In genomic region chr3:4899654-4900236, GRCh38 we compare ENCODE assay signal across 14 cellular contexts.
DNase-seq lines count a peak whose midpoint lies in the region; ATAC-seq lines count a peak whose summit lies in the region.
"Had no signal": no experiment of that assay in that cellular context is flagged by ENCODE, and none has a peak within 500 bp of the region (broad histone marks: within the 10 kb centered on the region; RNA-seq: fewer than 3 reads in every experiment).

No MANE protein-coding gene starts in this region.

- no peaks in the 10 kb centered on the region for H3K27me3 Mint-ChIP-seq in activated T-cell treated with anti-CD3 and anti-CD28 coated beads, Interleukin-2, amount 50 U/mL, for 72 hours (ENCODE audit: low read depth)
- no peaks in the 10 kb centered on the region for H3K27me3 Mint-ChIP-seq in activated T-helper 2 cell treated with anti-CD3 and anti-CD28 coated beads, Interferon-gamma antibody, Interleukin-2, Interleukin-4, amounts not matched to agents 10 μg/mL and 5 μg/mL and 100 μg/mL, durations not matched to agents 14 hours and 24 hours and 36 hours (ENCODE audit: low read depth)
- peaks cover 0 to 5% (median 0%) of the 10 kb centered on the region in 3 donors for H3K27me3 Mint-ChIP-seq in immature natural killer cell (ENCODE audit: low read depth in 3 of 3)
- H3K27me3 Mint-ChIP-seq in stimulated activated naive CD8-positive, alpha-beta T cell treated with anti-CD3 and anti-CD28 coated beads, Interleukin-15, amount 100 ng/mL, for 72 hours, result no peaks in the 10 kb centered on the region
- H3K27me3 Mint-ChIP-seq: activated CD8-positive, alpha-beta T cell treated with anti-CD3 and anti-CD28 coated beads for 36 hours; central memory CD8-positive, alpha-beta T cell had no signal

- intact Hi-C loops in activated T-helper 2 cell treated with anti-CD3 and anti-CD28 coated beads, Interferon-gamma antibody, Interleukin-2, Interleukin-4, amounts not matched to agents 10 μg/mL and 5 μg/mL and 100 μg/mL, durations not matched to agents 14 hours and 24 hours and 36 hours (cut with micrococcal nuclease), result loop anchor here (1.0 to 2.0 kb wide), 3 partner anchors 68 to 123 kb away; no protein-coding TSS in a partner anchor

- H3K4me3 Mint-ChIP-seq in activated T-cell treated with anti-CD3 and anti-CD28 coated beads, Interleukin-2, amount 50 U/mL, for 72 hours, result peak overlapping the region; percentile 57 to 75
- peak overlapping the region; percentile 61 for H3K4me3 Mint-ChIP-seq in activated T-helper 2 cell treated with anti-CD3 and anti-CD28 coated beads, Interferon-gamma antibody, Interleukin-2, Interleukin-4, amounts not matched to agents 10 μg/mL and 5 μg/mL and 100 μg/mL, durations not matched to agents 14 hours and 24 hours and 36 hours (ENCODE audit: low read depth)
- H3K4me3 Mint-ChIP-seq in immature natural killer cell, result no peak overlapping the region
- H3K4me3 Mint-ChIP-seq in stimulated activated naive CD8-positive, alpha-beta T cell treated with anti-CD3 and anti-CD28 coated beads, Interleukin-15, amount 100 ng/mL, for 72 hours, result no peak overlapping the region
- H3K4me3 Mint-ChIP-seq: activated CD8-positive, alpha-beta T cell treated with anti-CD3 and anti-CD28 coated beads for 36 hours; central memory CD8-positive, alpha-beta T cell had no signal

- peak overlapping the region; percentile 72 for H3K27ac Mint-ChIP-seq in activated T-cell treated with anti-CD3 and anti-CD28 coated beads, Interleukin-2, amount 50 U/mL, for 72 hours
- H3K27ac Mint-ChIP-seq in activated T-helper 2 cell treated with anti-CD3 and anti-CD28 coated beads, Interferon-gamma antibody, Interleukin-2, Interleukin-4, amounts not matched to agents 10 μg/mL and 5 μg/mL and 100 μg/mL, durations not matched to agents 14 hours and 24 hours and 36 hours, result peak overlapping the region; percentile 94
- H3K27ac Mint-ChIP-seq in immature natural killer cell, result peak overlapping the region in 4 of 6 donors; percentile 77 to 91 (median 84)
- H3K27ac Mint-ChIP-seq in stimulated activated naive CD8-positive, alpha-beta T cell treated with anti-CD3 and anti-CD28 coated beads, Interleukin-15, amount 100 ng/mL, for 72 hours, result peak overlapping the region; percentile 47 to 54

- ATAC-seq in activated T-cell treated with anti-CD3 and anti-CD28 coated beads, Interleukin-2, amount 50 U/mL, for 72 hours (replicated peaks in 1 of 2), result no peak
- ATAC-seq in stimulated activated naive CD8-positive, alpha-beta T cell treated with anti-CD3 and anti-CD28 coated beads, Interleukin-15, amount 100 ng/mL, for 72 hours, result no peak
- no peak for ATAC-seq in left lobe of liver
- ATAC-seq: Right ventricle myocardium inferior had no signal

- no peak for DNase-seq in activated T-cell treated with anti-CD3 and anti-CD28 coated beads, Interleukin-2, amount 50 U/mL, for 72 hours
- no peak for DNase-seq in activated T-cell treated with anti-CD3 and anti-CD28 coated beads, Interleukin-2, amount 50 U/mL, for 1 hour
- DNase-seq in activated T-helper 2 cell treated with anti-CD3 and anti-CD28 coated beads, Interferon-gamma antibody, Interleukin-2, Interleukin-4, amounts not matched to agents 10 μg/mL and 5 μg/mL and 100 μg/mL, durations not matched to agents 14 hours and 24 hours and 36 hours (ENCODE audit: low spot score), result no peak
- DNase-seq in immature natural killer cell (no peak), NCI-H226 (no peak), AG08396 (ENCODE audit: low spot score) (no peak), left lobe of liver (ENCODE audit: low spot score) (no peak)
- no peak for DNase-seq in stimulated activated naive CD8-positive, alpha-beta T cell treated with anti-CD3 and anti-CD28 coated beads, Interleukin-15, amount 100 ng/mL, for 72 hours
- DNase-seq: activated naive CD4-positive, alpha-beta T cell; KBM-7; NCI-H1105 treated with DMSO at 0.1 percent for 48 hours had no signal

- no peaks in the 10 kb centered on the region for H3K9me3 Mint-ChIP-seq in activated T-cell treated with anti-CD3 and anti-CD28 coated beads, Interleukin-2, amount 50 U/mL, for 72 hours
- no peaks in the 10 kb centered on the region for H3K9me3 Mint-ChIP-seq in activated T-helper 2 cell treated with anti-CD3 and anti-CD28 coated beads, Interferon-gamma antibody, Interleukin-2, Interleukin-4, amounts not matched to agents 10 μg/mL and 5 μg/mL and 100 μg/mL, durations not matched to agents 14 hours and 24 hours and 36 hours
- H3K9me3 Mint-ChIP-seq in immature natural killer cell, result no peaks in the 10 kb centered on the region
- peaks cover 0 to 5% of the 10 kb centered on the region in 2 donors for H3K9me3 Mint-ChIP-seq in stimulated activated naive CD8-positive, alpha-beta T cell treated with anti-CD3 and anti-CD28 coated beads, Interleukin-15, amount 100 ng/mL, for 72 hours
- H3K9me3 Mint-ChIP-seq: activated CD8-positive, alpha-beta T cell treated with anti-CD3 and anti-CD28 coated beads for 36 hours; central memory CD8-positive, alpha-beta T cell had no signal

- peaks cover 74% of the 10 kb centered on the region for H3K4me1 Mint-ChIP-seq in activated T-cell treated with anti-CD3 and anti-CD28 coated beads, Interleukin-2, amount 50 U/mL, for 72 hours (ENCODE audit: low read depth)
- peaks cover 89% of the 10 kb centered on the region for H3K4me1 Mint-ChIP-seq in activated T-helper 2 cell treated with anti-CD3 and anti-CD28 coated beads, Interferon-gamma antibody, Interleukin-2, Interleukin-4, amounts not matched to agents 10 μg/mL and 5 μg/mL and 100 μg/mL, durations not matched to agents 14 hours and 24 hours and 36 hours (ENCODE audit: low read depth)
- peaks cover 38 to 56% of the 10 kb centered on the region in 2 donors for H3K4me1 Mint-ChIP-seq in immature natural killer cell
- H3K4me1 Mint-ChIP-seq in stimulated activated naive CD8-positive, alpha-beta T cell treated with anti-CD3 and anti-CD28 coated beads, Interleukin-15, amount 100 ng/mL, for 72 hours, result peaks cover 77% of the 10 kb centered on the region

- H3K36me3 Mint-ChIP-seq in activated T-cell treated with anti-CD3 and anti-CD28 coated beads, Interleukin-2, amount 50 U/mL, for 72 hours (ENCODE audit: insufficient read depth in 2 of 2), result peaks cover 2 to 3% of the 10 kb centered on the region in 2 donors
- H3K36me3 Mint-ChIP-seq in activated T-helper 2 cell treated with anti-CD3 and anti-CD28 coated beads, Interferon-gamma antibody, Interleukin-2, Interleukin-4, amounts not matched to agents 10 μg/mL and 5 μg/mL and 100 μg/mL, durations not matched to agents 14 hours and 24 hours and 36 hours (ENCODE audit: low read depth), result peaks cover 16% of the 10 kb centered on the region
- H3K36me3 Mint-ChIP-seq in immature natural killer cell, result peaks cover 0 to 3% (median 0%) of the 10 kb centered on the region in 3 donors

Comparison
In these comparisons a context has a peak if more than half of its experiments do, and no peak if none do; other contexts are left out.
1. H3K4me3 Mint-ChIP-seq: peak in activated T-cell treated with anti-CD3 and anti-CD28 coated beads, Interleukin-2, amount 50 U/mL, for 72 hours (2 of 2) and activated T-helper 2 cell treated with anti-CD3 and anti-CD28 coated beads, Interferon-gamma antibody, Interleukin-2, Interleukin-4, amounts not matched to agents 10 μg/mL and 5 μg/mL and 100 μg/mL, durations not matched to agents 14 hours and 24 hours and 36 hours (single experiment); none in immature natural killer cell (0 of 5) and stimulated activated naive CD8-positive, alpha-beta T cell treated with anti-CD3 and anti-CD28 coated beads, Interleukin-15, amount 100 ng/mL, for 72 hours (0 of 2).
2. Peak in every context shown above with its lines, with median percentiles within 50 percentile points of each other: H3K27ac Mint-ChIP-seq.